ENCODE assay signal across 8 cellular contexts in genomic region chr5:163460562-163461176, GRCh38. TPM values are rescaled to one million over a fixed set of nuclear protein-coding genes. Genes with fewer than 3 reads are reported as not detected.
A peak's percentile ranks its signal among the peaks of the same experiment; 100 is the strongest.
DNase-seq lines count a peak whose midpoint lies in the region; ATAC-seq and TF ChIP-seq lines count a peak whose summit lies in the region.

Gene HMMR, plus strand, starts transcription at chr5:163460632. Its CDS starts 61 bp downstream, at chr5:163460693.

- H3K36me3 ChIP-seq in kidney epithelial cell (ENCODE audit: control insufficient read depth, insufficient read depth, low read length) (no peaks in the 10 kb centered on the region), thyroid gland (no peaks in the 10 kb centered on the region)

- DNase-seq in EH (ENCODE audit: low read depth) (peak; percentile 40), NB4 (ENCODE audit: low read depth) (no peak), kidney epithelial cell (ENCODE audit: low read depth) (no peak), thyroid gland (peak; percentile 21 to 30)
- DNase-seq in activated naive CD8-positive, alpha-beta T cell treated with anti-CD3 and anti-CD28 coated beads, Interleukin-2, amount 50 U/mL, for 24 hours, result no peak
- DNase-seq in NK-92 treated with Interleukin-12 subunit alpha and Interleukin-12 subunit beta, amount 100 ng/mL, for 24 hours (lab: John Stamatoyannopoulos, UW), result no peak

- WGBS in thyroid gland, 2 donors, result 0 to 1% methylated on average over 21 to 23 of the region's 23 CpGs

- no peak for ATAC-seq in activated naive CD8-positive, alpha-beta T cell treated with anti-CD3 and anti-CD28 coated beads, Interleukin-2, amount 50 U/mL, for 24 hours
- ATAC-seq in HG02884 (IDR thresholded peaks at IDR 0.05; ENCODE audit: unreplicated experiment), result no peak

- H3K9me3 Mint-ChIP-seq in activated naive CD8-positive, alpha-beta T cell treated with anti-CD3 and anti-CD28 coated beads, Interleukin-2, amount 50 U/mL, for 24 hours, result no peaks in the 10 kb centered on the region

- peaks cover 3% of the 10 kb centered on the region for H3K27me3 Mint-ChIP-seq in activated naive CD8-positive, alpha-beta T cell treated with anti-CD3 and anti-CD28 coated beads, Interleukin-2, amount 50 U/mL, for 24 hours

- TF ChIP-seq POLR2A in NB4 (IDR thresholded peaks at IDR 0.05; ENCODE audit: extremely low read depth, insufficient read length), result peak; percentile 60
- TF ChIP-seq POLR2A in thyroid gland (IDR thresholded peaks at IDR 0.05), result no peak

- peak within 1 kb of the TSS; percentile 93 for H3K4me3 Mint-ChIP-seq in activated naive CD8-positive, alpha-beta T cell treated with anti-CD3 and anti-CD28 coated beads, Interleukin-2, amount 50 U/mL, for 24 hours

- peaks cover 41% of the 10 kb centered on the region for H3K4me1 Mint-ChIP-seq in activated naive CD8-positive, alpha-beta T cell treated with anti-CD3 and anti-CD28 coated beads, Interleukin-2, amount 50 U/mL, for 24 hours

- H3K9me3 ChIP-seq in thyroid gland, result no peaks in the 10 kb centered on the region

- TF ChIP-seq CTCF in 22Rv1 (IDR thresholded peaks at IDR 0.05) (no peak), NB4 (IDR thresholded peaks at IDR 0.05; ENCODE audit: low read depth, low read length) (no peak), kidney epithelial cell (IDR thresholded peaks at IDR 0.05; ENCODE audit: insufficient read depth, low read length, poor library complexity, severe bottlenecking) (no peak), thyroid gland (IDR thresholded peaks at IDR 0.05) (no peak)

- H3K27me3 ChIP-seq in kidney epithelial cell (ENCODE audit: control insufficient read depth, insufficient read depth, low read length) (no peaks in the 10 kb centered on the region), thyroid gland (no peaks in the 10 kb centered on the region)

- H3K27ac ChIP-seq in 22Rv1, result peak within 1 kb of the TSS; percentile 98
- peak within 1 kb of the TSS; percentile 92 to 98 (median 97) for H3K27ac ChIP-seq in thyroid gland

- peak within 1 kb of the TSS; percentile 100 for H3K27ac Mint-ChIP-seq in activated naive CD8-positive, alpha-beta T cell treated with anti-CD3 and anti-CD28 coated beads, Interleukin-2, amount 50 U/mL, for 24 hours

- intact Hi-C loops in thyroid gland (cut with DNase I), result loop anchor here (2.0 kb wide), 1 partner anchor 44 kb away; the partner anchor contains the start of gene MAT2B

- peaks cover 32% of the 10 kb centered on the region for H3K36me3 Mint-ChIP-seq in activated naive CD8-positive, alpha-beta T cell treated with anti-CD3 and anti-CD28 coated beads, Interleukin-2, amount 50 U/mL, for 24 hours (ENCODE audit: low read depth)

- H3K4me1 ChIP-seq in thyroid gland, result peaks cover 14 to 18% of the 10 kb centered on the region in 2 donors

- H3K4me3 ChIP-seq in NB4 (ENCODE audit: low read depth, low read length) (peak within 1 kb of the TSS; percentile 100), kidney epithelial cell (ENCODE audit: low read depth, low read length) (peak within 1 kb of the TSS; percentile 83), thyroid gland (replicated peaks in 1 of 3) (peak within 1 kb of the TSS; percentile 45 to 67 (median 55))

RNA-seq across cellular contexts. Expression of gene HMMR, which starts in this region (rescaled TPM):
- total RNA-seq in kidney epithelial cell, result 7.1 and 11.2 TPM in 2 replicates
- total RNA-seq in thyroid gland, result 1 to 10 TPM in 1 of 4 donors, under 1 TPM in 3; 0.56 to 1.8 (median 0.68) TPM

Comparison
In these comparisons a context has a peak if more than half of its experiments do, and no peak if none do; other contexts are left out.
1. DNase-seq: peak in EH (single experiment) and thyroid gland (2 of 2); none in NB4 (single experiment), activated naive CD8-positive, alpha-beta T cell treated with anti-CD3 and anti-CD28 coated beads, Interleukin-2, amount 50 U/mL, for 24 hours (single experiment), kidney epithelial cell (single experiment) and NK-92 treated with Interleukin-12 subunit alpha and Interleukin-12 subunit beta, amount 100 ng/mL, for 24 hours (single experiment).
2. Peak in every context shown above with its lines, with median percentiles within 50 percentile points of each other: H3K4me3 ChIP-seq.